ENCODE assay signal across 1 cellular context in the genomic region with DNA sequence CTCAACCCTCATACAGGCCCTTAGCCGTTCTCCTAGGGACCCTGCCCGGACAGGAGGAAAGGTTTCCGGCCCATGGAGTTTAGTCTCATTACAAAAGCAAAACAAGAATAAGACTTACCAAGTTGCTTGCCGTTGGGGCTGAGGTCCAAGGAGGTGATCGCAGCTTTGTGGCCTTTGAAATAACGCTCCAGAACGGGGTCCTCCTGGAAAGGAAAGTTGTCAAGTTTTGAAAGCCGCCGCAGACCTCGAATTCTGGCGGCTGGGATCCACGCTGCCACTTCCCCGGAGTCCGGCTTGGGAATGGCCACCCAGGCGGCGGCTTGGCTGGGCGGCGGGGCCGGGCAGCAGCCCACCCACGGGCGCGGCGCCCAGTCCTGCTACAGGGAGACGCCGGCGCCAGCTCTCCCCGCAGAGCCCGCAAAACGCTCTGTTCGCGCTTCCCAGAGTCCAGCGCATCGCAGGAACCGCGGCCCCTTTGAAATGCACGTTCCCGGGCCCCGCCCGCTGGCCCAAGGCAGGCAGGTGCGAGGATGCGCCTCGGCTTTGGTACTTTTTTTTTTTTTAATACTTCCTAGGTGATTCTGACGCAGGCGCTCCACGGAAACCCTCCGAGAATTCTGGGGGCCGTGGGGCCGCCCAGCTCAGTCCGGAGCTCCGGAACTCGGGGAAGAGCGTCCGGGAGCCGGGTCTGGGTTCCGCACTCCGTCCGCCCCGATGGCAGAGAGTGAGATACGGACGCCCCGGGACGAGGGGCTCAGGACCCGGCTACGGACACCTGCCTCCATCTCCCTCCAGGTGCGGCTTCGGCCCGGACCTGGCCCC.
A peak's percentile ranks its signal among the peaks of the same experiment; 100 is the strongest.
TF ChIP-seq lines count a peak whose summit lies in the region.

No MANE protein-coding gene starts in this region.

TF ChIP-seq in HEK293, 187 proteins besides CTCF, POLR2A, EP300 and RAD21 (continued from another document):
- peak; percentile 59 for TF ChIP-seq ZBTB6 (tag by site-specific recombination; IDR thresholded peaks at IDR 0.05)
- peak; percentile 1; the same call in 1 of the 2 replicates for TF ChIP-seq ZNF654 (tag by site-specific recombination; IDR thresholded peaks at IDR 0.05; ENCODE audit: low read depth)
- TF ChIP-seq ZNF521 (tag by site-specific recombination; IDR thresholded peaks at IDR 0.05) = no peak
- TF ChIP-seq ZBTB26 (tag by site-specific recombination; optimal IDR thresholded peaks at IDR 0.05) = peak; percentile 54
- TF ChIP-seq HOXD13 (CRISPR knock-in tag; IDR thresholded peaks at IDR 0.05; ENCODE audit: borderline replicate concordance) = no peak
- no peak for TF ChIP-seq ZBTB49 (tag by site-specific recombination; IDR thresholded peaks at IDR 0.05; ENCODE audit: low read depth)
- TF ChIP-seq ZNF626 (tag by site-specific recombination; IDR thresholded peaks at IDR 0.05) = no peak
- TF ChIP-seq ZNF514 (tag by site-specific recombination; IDR thresholded peaks at IDR 0.05) = no peak
- peak; percentile 96 for TF ChIP-seq ZNF335 (tag by site-specific recombination; conservative IDR thresholded peaks at IDR 0.05)
- TF ChIP-seq, protein P1, sequence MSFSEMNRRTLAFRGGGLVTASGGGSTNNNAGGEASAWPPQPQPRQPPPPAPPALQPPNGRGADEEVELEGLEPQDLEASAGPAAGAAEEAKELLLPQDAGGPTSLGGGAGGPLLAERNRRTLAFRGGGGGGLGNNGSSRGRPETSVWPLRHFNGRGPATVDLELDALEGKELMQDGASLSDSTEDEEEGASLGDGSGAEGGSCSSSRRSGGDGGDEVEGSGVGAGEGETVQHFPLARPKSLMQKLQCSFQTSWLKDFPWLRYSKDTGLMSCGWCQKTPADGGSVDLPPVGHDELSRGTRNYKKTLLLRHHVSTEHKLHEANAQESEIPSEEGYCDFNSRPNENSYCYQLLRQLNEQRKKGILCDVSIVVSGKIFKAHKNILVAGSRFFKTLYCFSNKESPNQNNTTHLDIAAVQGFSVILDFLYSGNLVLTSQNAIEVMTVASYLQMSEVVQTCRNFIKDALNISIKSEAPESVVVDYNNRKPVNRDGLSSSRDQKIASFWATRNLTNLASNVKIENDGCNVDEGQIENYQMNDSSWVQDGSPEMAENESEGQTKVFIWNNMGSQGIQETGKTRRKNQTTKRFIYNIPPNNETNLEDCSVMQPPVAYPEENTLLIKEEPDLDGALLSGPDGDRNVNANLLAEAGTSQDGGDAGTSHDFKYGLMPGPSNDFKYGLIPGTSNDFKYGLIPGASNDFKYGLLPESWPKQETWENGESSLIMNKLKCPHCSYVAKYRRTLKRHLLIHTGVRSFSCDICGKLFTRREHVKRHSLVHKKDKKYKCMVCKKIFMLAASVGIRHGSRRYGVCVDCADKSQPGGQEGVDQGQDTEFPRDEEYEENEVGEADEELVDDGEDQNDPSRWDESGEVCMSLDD (tag by site-specific recombination; IDR thresholded peaks at IDR 0.05) = no peak
- TF ChIP-seq MYNN (tag by site-specific recombination; IDR thresholded peaks at IDR 0.05; ENCODE audit: borderline replicate concordance) = no peak
- TF ChIP-seq ZNF660 (tag by site-specific recombination; IDR thresholded peaks at IDR 0.05) = 0 out of 2 replicates have a peak, but pooled peaks have one; percentile 6
- no peak for TF ChIP-seq ZNF777 (tag by site-specific recombination; IDR thresholded peaks at IDR 0.05; ENCODE audit: borderline replicate concordance)
- TF ChIP-seq ZNF600 (tag by site-specific recombination; IDR thresholded peaks at IDR 0.05) = peak; percentile 11; the same call in 1 of the 2 replicates
- TF ChIP-seq ZNF76 (tag by site-specific recombination; IDR thresholded peaks at IDR 0.05; ENCODE audit: borderline replicate concordance, low read depth) = peak; percentile 77
- peak; percentile 99 for TF ChIP-seq ZBTB20 (tag by site-specific recombination; IDR thresholded peaks at IDR 0.05)
